8 cellular contexts compared by ENCODE assay signal in genomic region chr14:23969433-23970282, GRCh38. TPM values are rescaled to one million over a fixed set of nuclear protein-coding genes. Genes with fewer than 3 reads are reported as not detected.
DNase-seq lines count a peak whose midpoint lies in the region; ATAC-seq, FAIRE-seq and TF ChIP-seq lines count a peak whose summit lies in the region.
"Not testable (repeated sequence)": the region's sequence is repeated elsewhere in the genome, so short reads cannot be mapped to it uniquely, and the experiment has no call there.

No MANE protein-coding gene starts in this region.

- peak; percentile 53 for DNase-seq in NCI-H345 (lab: John Stamatoyannopoulos, UW)
- peak; percentile 68 for DNase-seq in activated CD8-positive, alpha-beta T cell treated with anti-CD3 and anti-CD28 coated beads for 36 hours
- not testable (repeated sequence) for DNase-seq in bronchial epithelial cell (ENCODE audit: low read depth)
- DNase-seq in substantia nigra (lab: John Stamatoyannopoulos, UW), result peak in 30 of 49 donors; percentile 5 to 75 (median 34)

- TF ChIP-seq CTCF in activated CD8-positive, alpha-beta T cell treated with anti-CD3 and anti-CD28 coated beads for 36 hours (IDR thresholded peaks at IDR 0.05); bronchial epithelial cell (IDR thresholded peaks at IDR 0.05; ENCODE audit: insufficient read depth, low read length, severe bottlenecking): not testable (repeated sequence)

- peak overlapping the region; percentile 21 for H3K4me3 ChIP-seq in bronchial epithelial cell (ENCODE audit: low read depth, low read length)
- H3K4me3 ChIP-seq in iPS-11a (ENCODE audit: low read depth, low read length), result peak overlapping the region; percentile 8
- peak overlapping the region; percentile 52 for H3K4me3 ChIP-seq in rectal smooth muscle tissue (ENCODE audit: low read length)

- POLR2A ChIA-PET in activated CD8-positive, alpha-beta T cell treated with anti-CD3 and anti-CD28 coated beads for 36 hours (lab: Charles Lee), result not testable (repeated sequence)

- H3K27ac Mint-ChIP-seq in activated CD8-positive, alpha-beta T cell treated with anti-CD3 and anti-CD28 coated beads for 36 hours, result not testable (repeated sequence)

- H3K4me1 ChIP-seq in rectal smooth muscle tissue (ENCODE audit: control insufficient read depth, insufficient read depth, low read length), result not testable (repeated sequence)

- H3K9me3 Mint-ChIP-seq in activated CD8-positive, alpha-beta T cell treated with anti-CD3 and anti-CD28 coated beads for 36 hours, result not testable (repeated sequence)

- not testable (repeated sequence) for H3K36me3 ChIP-seq in bronchial epithelial cell (ENCODE audit: control insufficient read depth, insufficient read depth, low read length); rectal smooth muscle tissue (ENCODE audit: control insufficient read depth, insufficient read depth, low read length)

- peak overlapping the region; percentile 33 for H3K4me3 Mint-ChIP-seq in activated CD8-positive, alpha-beta T cell treated with anti-CD3 and anti-CD28 coated beads for 36 hours

- CTCF ChIA-PET in activated CD8-positive, alpha-beta T cell treated with anti-CD3 and anti-CD28 coated beads for 36 hours (lab: Charles Lee), result not testable (repeated sequence)

- not testable (repeated sequence) for H3K4me1 Mint-ChIP-seq in activated CD8-positive, alpha-beta T cell treated with anti-CD3 and anti-CD28 coated beads for 36 hours (ENCODE audit: low read depth)

- ATAC-seq in GM18502 (IDR thresholded peaks at IDR 0.05; ENCODE audit: poor library complexity, unreplicated experiment), result peak; percentile 82
- peak; percentile 57 for ATAC-seq in HG02870 (IDR thresholded peaks at IDR 0.05; ENCODE audit: unreplicated experiment)
- ATAC-seq in activated CD8-positive, alpha-beta T cell treated with anti-CD3 and anti-CD28 coated beads for 36 hours, result peak; percentile 95

- H3K27me3 Mint-ChIP-seq in activated CD8-positive, alpha-beta T cell treated with anti-CD3 and anti-CD28 coated beads for 36 hours, result not testable (repeated sequence)

- H3K27ac ChIP-seq in rectal smooth muscle tissue (ENCODE audit: low read depth, low read length); substantia nigra (ENCODE audit: low read depth, low read length, poor library complexity, severe bottlenecking): not testable (repeated sequence)

- intact Hi-C loops in activated CD8-positive, alpha-beta T cell treated with anti-CD3 and anti-CD28 coated beads for 36 hours (cut with micrococcal nuclease), result not testable (repeated sequence)

- not testable (repeated sequence) for H3K27me3 ChIP-seq in bronchial epithelial cell (ENCODE audit: control insufficient read depth, insufficient read depth, low read length); rectal smooth muscle tissue (ENCODE audit: control insufficient read depth, insufficient read depth, low read length)

- not testable (repeated sequence) for FAIRE-seq in bronchial epithelial cell (lab: Jason Lieb, UNC)

- H3K36me3 Mint-ChIP-seq in activated CD8-positive, alpha-beta T cell treated with anti-CD3 and anti-CD28 coated beads for 36 hours (ENCODE audit: low read depth), result not testable (repeated sequence)

- H3K9ac ChIP-seq in rectal smooth muscle tissue (ENCODE audit: low read length), result not testable (repeated sequence)

RNA-seq across cellular contexts. Expression of gene DHRS4, which starts 16.1 kb away (rescaled TPM):
- total RNA-seq in activated CD8-positive, alpha-beta T cell treated with anti-CD3 and anti-CD28 coated beads for 36 hours, result 10 to 100 TPM; 19.9 to 21.7 TPM
- 24.7 and 64.1 TPM in 2 replicates for total RNA-seq in bronchial epithelial cell

RNA-seq across cellular contexts. Expression of gene DHRS4L2, which starts 19.1 kb away (rescaled TPM):
- total RNA-seq in activated CD8-positive, alpha-beta T cell treated with anti-CD3 and anti-CD28 coated beads for 36 hours, result 10 to 100 TPM; 20.8 to 24.3 TPM
- total RNA-seq in bronchial epithelial cell, result 5.5 and 30.5 TPM in 2 replicates
